ENCODE assay signal across 2 cellular contexts in genomic region chr4:168654206-168655174, GRCh38.
TF ChIP-seq lines count a peak whose summit lies in the region.

No MANE protein-coding gene starts in this region.

TF ChIP-seq in A549, 52 proteins besides CTCF, POLR2A, EP300 and RAD21 (continued from another document):
- TF ChIP-seq, protein P1, sequence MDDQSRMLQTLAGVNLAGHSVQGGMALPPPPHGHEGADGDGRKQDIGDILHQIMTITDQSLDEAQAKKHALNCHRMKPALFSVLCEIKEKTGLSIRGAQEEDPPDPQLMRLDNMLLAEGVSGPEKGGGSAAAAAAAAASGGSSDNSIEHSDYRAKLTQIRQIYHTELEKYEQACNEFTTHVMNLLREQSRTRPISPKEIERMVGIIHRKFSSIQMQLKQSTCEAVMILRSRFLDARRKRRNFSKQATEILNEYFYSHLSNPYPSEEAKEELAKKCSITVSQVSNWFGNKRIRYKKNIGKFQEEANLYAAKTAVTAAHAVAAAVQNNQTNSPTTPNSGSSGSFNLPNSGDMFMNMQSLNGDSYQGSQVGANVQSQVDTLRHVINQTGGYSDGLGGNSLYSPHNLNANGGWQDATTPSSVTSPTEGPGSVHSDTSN (IDR thresholded peaks at IDR 0.05), result no peak
- TF ChIP-seq ELK1 (IDR thresholded peaks at IDR 0.05; ENCODE audit: low read depth, low read length), result no peak
- no peak for TF ChIP-seq HOXB5 (CRISPR knock-in tag; IDR thresholded peaks at IDR 0.05)
- TF ChIP-seq CEBPB (IDR thresholded peaks at IDR 0.05), result no peak
- TF ChIP-seq TP53 (CRISPR knock-in tag; IDR thresholded peaks at IDR 0.05), result no peak
- TF ChIP-seq ZC3H11A (IDR thresholded peaks at IDR 0.05), result no peak
- TF ChIP-seq, protein P2, sequence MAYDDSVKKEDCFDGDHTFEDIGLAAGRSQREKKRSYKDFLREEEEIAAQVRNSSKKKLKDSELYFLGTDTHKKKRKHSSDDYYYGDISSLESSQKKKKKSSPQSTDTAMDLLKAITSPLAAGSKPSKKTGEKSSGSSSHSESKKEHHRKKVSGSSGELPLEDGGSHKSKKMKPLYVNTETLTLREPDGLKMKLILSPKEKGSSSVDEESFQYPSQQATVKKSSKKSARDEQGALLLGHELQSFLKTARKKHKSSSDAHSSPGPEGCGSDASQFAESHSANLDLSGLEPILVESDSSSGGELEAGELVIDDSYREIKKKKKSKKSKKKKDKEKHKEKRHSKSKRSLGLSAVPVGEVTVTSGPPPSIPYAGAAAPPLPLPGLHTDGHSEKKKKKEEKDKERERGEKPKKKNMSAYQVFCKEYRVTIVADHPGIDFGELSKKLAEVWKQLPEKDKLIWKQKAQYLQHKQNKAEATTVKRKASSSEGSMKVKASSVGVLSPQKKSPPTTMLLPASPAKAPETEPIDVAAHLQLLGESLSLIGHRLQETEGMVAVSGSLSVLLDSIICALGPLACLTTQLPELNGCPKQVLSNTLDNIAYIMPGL (CRISPR knock-in tag; IDR thresholded peaks at IDR 0.05; ENCODE audit: borderline replicate concordance), result no peak
- no peak for TF ChIP-seq PHF8 (IDR thresholded peaks at IDR 0.05; ENCODE audit: borderline replicate concordance, low read depth)
- TF ChIP-seq, protein P3, sequence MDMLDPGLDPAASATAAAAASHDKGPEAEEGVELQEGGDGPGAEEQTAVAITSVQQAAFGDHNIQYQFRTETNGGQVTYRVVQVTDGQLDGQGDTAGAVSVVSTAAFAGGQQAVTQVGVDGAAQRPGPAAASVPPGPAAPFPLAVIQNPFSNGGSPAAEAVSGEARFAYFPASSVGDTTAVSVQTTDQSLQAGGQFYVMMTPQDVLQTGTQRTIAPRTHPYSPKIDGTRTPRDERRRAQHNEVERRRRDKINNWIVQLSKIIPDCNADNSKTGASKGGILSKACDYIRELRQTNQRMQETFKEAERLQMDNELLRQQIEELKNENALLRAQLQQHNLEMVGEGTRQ (IDR thresholded peaks at IDR 0.05), result no peak
- TF ChIP-seq HEYL (CRISPR knock-in tag; IDR thresholded peaks at IDR 0.05), result no peak
- TF ChIP-seq MYC (IDR thresholded peaks at IDR 0.05; ENCODE audit: borderline replicate concordance, low read length), result no peak
- TF ChIP-seq HES2 (IDR thresholded peaks at IDR 0.05), result no peak
- no peak for TF ChIP-seq E2F6 (IDR thresholded peaks at IDR 0.05; ENCODE audit: borderline replicate concordance, low read depth)

TF ChIP-seq in GM12878, 131 proteins besides CTCF, POLR2A, EP300 and RAD21 (continued from another document):
- no peak for TF ChIP-seq ZBTB4 (CRISPR knock-in tag; IDR thresholded peaks at IDR 0.05)
- TF ChIP-seq STAT3 (IDR thresholded peaks at IDR 0.05; ENCODE audit: low read depth, low read length), result no peak
- TF ChIP-seq HDAC6 (IDR thresholded peaks at IDR 0.05; ENCODE audit: unreplicated experiment), result no peak
- TF ChIP-seq ASH2L (IDR thresholded peaks at IDR 0.05; ENCODE audit: borderline replicate concordance, low read depth), result no peak
- no peak for TF ChIP-seq SP1 (IDR thresholded peaks at IDR 0.05; ENCODE audit: low read depth, low read length)
- TF ChIP-seq, protein P4, sequence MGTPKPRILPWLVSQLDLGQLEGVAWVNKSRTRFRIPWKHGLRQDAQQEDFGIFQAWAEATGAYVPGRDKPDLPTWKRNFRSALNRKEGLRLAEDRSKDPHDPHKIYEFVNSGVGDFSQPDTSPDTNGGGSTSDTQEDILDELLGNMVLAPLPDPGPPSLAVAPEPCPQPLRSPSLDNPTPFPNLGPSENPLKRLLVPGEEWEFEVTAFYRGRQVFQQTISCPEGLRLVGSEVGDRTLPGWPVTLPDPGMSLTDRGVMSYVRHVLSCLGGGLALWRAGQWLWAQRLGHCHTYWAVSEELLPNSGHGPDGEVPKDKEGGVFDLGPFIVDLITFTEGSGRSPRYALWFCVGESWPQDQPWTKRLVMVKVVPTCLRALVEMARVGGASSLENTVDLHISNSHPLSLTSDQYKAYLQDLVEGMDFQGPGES (IDR thresholded peaks at IDR 0.05), result no peak
- TF ChIP-seq RUNX3 (IDR thresholded peaks at IDR 0.05; ENCODE audit: low read length), result no peak
